12 cellular contexts compared by ENCODE assay signal in genomic region chr10:132263866-132264265, GRCh38.
"Had no signal": no experiment of that assay in that cellular context is flagged by ENCODE, and none has a peak within 500 bp of the region (broad histone marks: within the 10 kb centered on the region; RNA-seq: fewer than 3 reads in every experiment).

No MANE protein-coding gene starts in this region.

- H3K9me3 ChIP-seq: esophagus squamous epithelium, lower lobe of right lung, neutrophil had no signal

- H3K4me3 Mint-ChIP-seq: activated naive CD8-positive, alpha-beta T cell; activated T-helper 1 cell treated with anti-CD3 and anti-CD28 coated beads, Interleukin-12 subunit alpha, Interleukin-12 subunit beta, Interleukin-2, Interleukin-4 antibody, amounts not matched to agents 30 ng/mL and 10 ng/mL and 1 ng/mL, durations not matched to agents 14 hours and 24 hours and 36 hours; effector memory CD8-positive, alpha-beta T cell; natural killer cell had no signal

- H3K9me3 Mint-ChIP-seq: natural killer cell had no signal

- ATAC-seq: effector memory CD8-positive, alpha-beta T cell; lower lobe of right lung; natural killer cell had no signal

- H3K36me3 Mint-ChIP-seq: activated naive CD8-positive, alpha-beta T cell; natural killer cell had no signal

- H3K4me1 ChIP-seq: lower lobe of right lung, parathyroid adenoma had no signal

- H3K4me3 ChIP-seq: esophagus squamous epithelium, lower lobe of right lung had no signal

- H3K27ac ChIP-seq: esophagus squamous epithelium, lower lobe of right lung, neutrophil, parathyroid adenoma had no signal

- H3K27me3 ChIP-seq: neutrophil had no signal

- DNase-seq: activated CD4-positive, alpha-beta T cell treated with anti-CD3 and anti-CD28 coated beads, Interleukin-2, amount 50 U/mL, for 4 hours; activated CD4-positive, CD25-positive, alpha-beta regulatory T cell treated with anti-CD3 and anti-CD28 coated beads, Interleukin-2, amount 50 U/mL, for 72 hours; effector memory CD8-positive, alpha-beta T cell; esophagus squamous epithelium; left cardiac atrium; natural killer cell; stimulated activated naive CD4-positive, alpha-beta T cell had no signal

- H3K27ac Mint-ChIP-seq: activated naive CD8-positive, alpha-beta T cell; activated T-helper 1 cell treated with anti-CD3 and anti-CD28 coated beads, Interleukin-12 subunit alpha, Interleukin-12 subunit beta, Interleukin-2, Interleukin-4 antibody, amounts not matched to agents 30 ng/mL and 10 ng/mL and 1 ng/mL, durations not matched to agents 14 hours and 24 hours and 36 hours; effector memory CD8-positive, alpha-beta T cell; natural killer cell had no signal

- H3K27me3 Mint-ChIP-seq: activated naive CD8-positive, alpha-beta T cell had no signal

- H3K36me3 ChIP-seq: esophagus squamous epithelium, lower lobe of right lung, neutrophil had no signal
